ENCODE assay signal across 13 cellular contexts in the genomic region with DNA sequence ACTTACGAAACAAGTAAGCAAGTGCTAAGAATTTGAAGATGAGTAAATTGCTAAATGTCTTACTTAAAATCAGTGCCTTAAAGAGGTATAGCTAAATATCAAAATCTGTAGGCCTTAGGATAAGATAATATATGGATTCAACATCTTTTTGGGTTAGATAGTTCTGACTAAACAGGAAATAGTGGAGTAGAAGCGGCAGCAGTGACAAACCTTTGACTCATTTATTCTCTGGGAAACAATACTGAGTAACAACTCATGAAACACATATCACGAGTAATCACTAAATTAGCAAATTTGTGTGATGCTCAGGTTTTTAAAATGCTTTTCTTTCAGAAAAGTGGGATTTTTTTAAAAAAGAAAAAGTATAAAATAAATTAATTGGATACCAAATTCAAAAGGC.
DNase-seq lines count a peak whose midpoint lies in the region; ATAC-seq and TF ChIP-seq lines count a peak whose summit lies in the region.
"Had no signal": no experiment of that assay in that cellular context is flagged by ENCODE, and none has a peak within 500 bp of the region (broad histone marks: within the 10 kb centered on the region; RNA-seq: fewer than 3 reads in every experiment).

No MANE protein-coding gene starts in this region.

- H3K4me1 ChIP-seq in RWPE2 (ENCODE audit: insufficient read depth, poor library complexity, severe bottlenecking): peaks cover 8% of the 10 kb centered on the region
- H3K4me1 ChIP-seq: BLaER1 treated with 17β-estradiol and CSF1 and Interleukin-3, amounts not matched to agents 10 nM and 100 nM had no signal

- H3K27me3 ChIP-seq in RWPE2 (ENCODE audit: insufficient read depth, poor library complexity, severe bottlenecking): no peaks in the 10 kb centered on the region
- H3K27me3 ChIP-seq: BLaER1 treated with 17β-estradiol and CSF1 and Interleukin-3, amounts not matched to agents 10 nM and 100 nM had no signal

- DNase-seq in HCEC 1CT (peak; percentile 38), RWPE2 (ENCODE audit: low spot score) (no peak), epithelial cell of prostate (ENCODE audit: low read depth, low spot score) (no peak), stromal cell of bone marrow (ENCODE audit: low read depth) (peak; percentile 18), HuH-7 (ENCODE audit: low spot score) (no peak), NK-92 (lab: John Stamatoyannopoulos, UW; ENCODE audit: unreplicated experiment) (no peak)
- DNase-seq: KG1, NCI-H1105, NCI-H187, NCI-H446, SHP77 treated with DMSO at 0.1 percent for 48 hours had no signal

- no peak overlapping the region for H3K27ac ChIP-seq in RWPE2 (ENCODE audit: poor library complexity, severe bottlenecking)
- peak overlapping the region; percentile 48 for H3K27ac ChIP-seq in epithelial cell of prostate
- H3K27ac ChIP-seq: BLaER1 treated with 17β-estradiol and CSF1 and Interleukin-3, amounts not matched to agents 10 nM and 100 nM had no signal

- ATAC-seq in RWPE2 (ENCODE audit: low read depth) (peak; percentile 55; the same call in 1 of the 3 replicates), GM18907 (IDR thresholded peaks at IDR 0.05; ENCODE audit: unreplicated experiment) (no peak)

- no peak overlapping the region for H3K4me3 ChIP-seq in RWPE2 (ENCODE audit: severe bottlenecking)
- H3K4me3 ChIP-seq: BLaER1 treated with 17β-estradiol and CSF1 and Interleukin-3, amounts not matched to agents 10 nM and 100 nM had no signal

- TF ChIP-seq CTCF in RWPE2 (IDR thresholded peaks at IDR 0.05; ENCODE audit: poor library complexity, severe bottlenecking): no peak

- H3K9me3 ChIP-seq in RWPE2 (ENCODE audit: severe bottlenecking): no peaks in the 10 kb centered on the region

- no peaks in the 10 kb centered on the region for H3K36me3 ChIP-seq in RWPE2 (ENCODE audit: low read depth)
- H3K36me3 ChIP-seq: BLaER1 treated with 17β-estradiol and CSF1 and Interleukin-3, amounts not matched to agents 10 nM and 100 nM had no signal

Comparison
In these comparisons a context has a peak if more than half of its experiments do, and no peak if none do; other contexts are left out.
1. DNase-seq: peak in HCEC 1CT (single experiment) and stromal cell of bone marrow (single experiment); none in RWPE2 (single experiment), epithelial cell of prostate (single experiment), HuH-7 (single experiment) and NK-92 (single experiment).